In genomic region chr16:71645450-71645849, GRCh38 we compare ENCODE assay signal across 8 cellular contexts. TPM values are rescaled to one million over a fixed set of nuclear protein-coding genes. Genes with fewer than 3 reads are reported as not detected.
DNase-seq lines count a peak whose midpoint lies in the region; ATAC-seq and TF ChIP-seq lines count a peak whose summit lies in the region.

No MANE protein-coding gene starts in this region.

- H3K36me3 ChIP-seq in naive thymus-derived CD4-positive, alpha-beta T cell (ENCODE audit: control insufficient read depth in 2 of 3, insufficient read depth in 3 of 3, low read length in 3 of 3): peaks cover 0 to 23% (median 0%) of the 10 kb centered on the region in 3 experiments
- H3K36me3 ChIP-seq in ascending aorta: peaks cover 35 to 46% of the 10 kb centered on the region in 2 donors

- TF ChIP-seq CTCF in brain (conservative IDR thresholded peaks at IDR 0.05): peak; percentile 42 to 53
- TF ChIP-seq CTCF in ascending aorta (IDR thresholded peaks at IDR 0.05): no peak

- no peaks in the 10 kb centered on the region for H3K27me3 Mint-ChIP-seq in activated CD4-positive, alpha-beta T cell treated with anti-CD3 and anti-CD28 coated beads, Interleukin-2, amount 10 ng/mL, durations not matched to agents 7 days and 5 days
- H3K27me3 Mint-ChIP-seq in brain: no peaks in the 10 kb centered on the region
- H3K27me3 Mint-ChIP-seq in naive thymus-derived CD4-positive, alpha-beta T cell: no peaks in the 10 kb centered on the region

- no peaks in the 10 kb centered on the region for H3K27me3 ChIP-seq in naive thymus-derived CD4-positive, alpha-beta T cell (ENCODE audit: control insufficient read depth in 2 of 2, insufficient read depth in 2 of 2, low read length in 2 of 2)
- H3K27me3 ChIP-seq in ascending aorta: no peaks in the 10 kb centered on the region

- ATAC-seq in naive thymus-derived CD4-positive, alpha-beta T cell: peak; percentile 38
- ATAC-seq in GM19023 (IDR thresholded peaks at IDR 0.05; ENCODE audit: unreplicated experiment): no peak

- H3K9me3 Mint-ChIP-seq in activated CD4-positive, alpha-beta T cell treated with anti-CD3 and anti-CD28 coated beads, Interleukin-2, amount 10 ng/mL, durations not matched to agents 7 days and 5 days: no peaks in the 10 kb centered on the region
- H3K9me3 Mint-ChIP-seq in brain: no peaks in the 10 kb centered on the region
- no peaks in the 10 kb centered on the region for H3K9me3 Mint-ChIP-seq in naive thymus-derived CD4-positive, alpha-beta T cell

- intact Hi-C loops in naive thymus-derived CD4-positive, alpha-beta T cell (cut with micrococcal nuclease): loop anchor here in 1 of 2 donors (1.0 kb wide), 1 partner anchor 80 kb away; no protein-coding TSS in a partner anchor
- intact Hi-C loops in ascending aorta (cut with DNase I): no loop called here

- no peaks in the 10 kb centered on the region for H3K9me3 ChIP-seq in naive thymus-derived CD4-positive, alpha-beta T cell (ENCODE audit: control insufficient read depth in 2 of 3, low read length in 3 of 3)
- H3K9me3 ChIP-seq in ascending aorta: no peaks in the 10 kb centered on the region

- CTCF ChIA-PET in activated CD4-positive, alpha-beta T cell treated with anti-CD3 and anti-CD28 coated beads, Interleukin-2, amount 10 ng/mL, durations not matched to agents 7 days and 5 days (lab: Charles Lee): no interaction called here
- CTCF ChIA-PET in naive thymus-derived CD4-positive, alpha-beta T cell (lab: Charles Lee): interaction anchor here (0.6 kb wide), 1 partner anchor 1241 kb away, joined by 3 read pairs; no protein-coding TSS in a partner anchor

- DNase-seq in activated CD4-positive, alpha-beta T cell treated with anti-CD3 and anti-CD28 coated beads for 48 hours: peak; percentile 15
- DNase-seq in activated CD4-positive, alpha-beta T cell treated with anti-CD3 and anti-CD28 coated beads, Interleukin-2, amount 10 ng/mL, durations not matched to agents 7 days and 5 days: no peak
- DNase-seq in NAMALWA (ENCODE audit: low spot score) (peak; percentile 55), ascending aorta (ENCODE audit: low spot score in 2 of 2) (no peak), NCI-H1417 treated with DMSO at 0.1 percent for 48 hours (lab: John Stamatoyannopoulos, UW) (no peak)
- no peak for DNase-seq in naive thymus-derived CD4-positive, alpha-beta T cell

- H3K27ac ChIP-seq in naive thymus-derived CD4-positive, alpha-beta T cell (ENCODE audit: low read depth, low read length): no peak overlapping the region
- H3K27ac ChIP-seq in ascending aorta: no peak overlapping the region

- H3K4me3 ChIP-seq in naive thymus-derived CD4-positive, alpha-beta T cell (ENCODE audit: low read length): no peak overlapping the region
- H3K4me3 ChIP-seq in ascending aorta: no peak overlapping the region

- H3K4me3 Mint-ChIP-seq in activated CD4-positive, alpha-beta T cell treated with anti-CD3 and anti-CD28 coated beads, Interleukin-2, amount 10 ng/mL, durations not matched to agents 7 days and 5 days: no peak overlapping the region
- H3K4me3 Mint-ChIP-seq in brain: no peak overlapping the region
- no peak overlapping the region for H3K4me3 Mint-ChIP-seq in naive thymus-derived CD4-positive, alpha-beta T cell

- POLR2A ChIA-PET in activated CD4-positive, alpha-beta T cell treated with anti-CD3 and anti-CD28 coated beads, Interleukin-2, amount 10 ng/mL, durations not matched to agents 7 days and 5 days (lab: Charles Lee): no interaction called here
- POLR2A ChIA-PET in naive thymus-derived CD4-positive, alpha-beta T cell (lab: Charles Lee): no interaction called here

- H3K4me1 ChIP-seq in naive thymus-derived CD4-positive, alpha-beta T cell (ENCODE audit: control insufficient read depth in 2 of 2, insufficient read depth in 2 of 2, low read length in 2 of 2): no peaks in the 10 kb centered on the region
- no peaks in the 10 kb centered on the region for H3K4me1 ChIP-seq in ascending aorta

- peaks cover 4% of the 10 kb centered on the region for H3K36me3 Mint-ChIP-seq in activated CD4-positive, alpha-beta T cell treated with anti-CD3 and anti-CD28 coated beads, Interleukin-2, amount 10 ng/mL, durations not matched to agents 7 days and 5 days (ENCODE audit: low read depth)
- H3K36me3 Mint-ChIP-seq in brain: peaks cover 32% of the 10 kb centered on the region
- H3K36me3 Mint-ChIP-seq in naive thymus-derived CD4-positive, alpha-beta T cell: peaks cover 2 to 18% (median 5%) of the 10 kb centered on the region in 5 donors

- H3K27ac Mint-ChIP-seq in activated CD4-positive, alpha-beta T cell treated with anti-CD3 and anti-CD28 coated beads, Interleukin-2, amount 10 ng/mL, durations not matched to agents 7 days and 5 days: no peak overlapping the region
- H3K27ac Mint-ChIP-seq in brain: peak overlapping the region in 1 of 5 experiments; percentile 38
- no peak overlapping the region for H3K27ac Mint-ChIP-seq in naive thymus-derived CD4-positive, alpha-beta T cell

- H3K4me1 Mint-ChIP-seq in activated CD4-positive, alpha-beta T cell treated with anti-CD3 and anti-CD28 coated beads, Interleukin-2, amount 10 ng/mL, durations not matched to agents 7 days and 5 days: no peaks in the 10 kb centered on the region
- H3K4me1 Mint-ChIP-seq in brain: no peaks in the 10 kb centered on the region
- H3K4me1 Mint-ChIP-seq in naive thymus-derived CD4-positive, alpha-beta T cell: no peaks in the 10 kb centered on the region

RNA-seq across cellular contexts. Expression of gene MARVELD3, which starts 19.5 kb away (rescaled TPM):
- not detected for total RNA-seq in activated CD4-positive, alpha-beta T cell treated with anti-CD3 and anti-CD28 coated beads, Interleukin-2, amount 10 ng/mL, durations not matched to agents 7 days and 5 days
- 3.4 TPM for polyA plus RNA-seq in brain (ENCODE audit: insufficient read depth, low read depth, low replicate concordance)
- total RNA-seq in naive thymus-derived CD4-positive, alpha-beta T cell: not detected
- polyA plus RNA-seq in naive thymus-derived CD4-positive, alpha-beta T cell: not detected
- total RNA-seq in ascending aorta: not detected

Comparison
In these comparisons a context has a peak if more than half of its experiments do, and no peak if none do; other contexts are left out.
1. DNase-seq: peak in activated CD4-positive, alpha-beta T cell treated with anti-CD3 and anti-CD28 coated beads for 48 hours (single experiment) and NAMALWA (single experiment); none in activated CD4-positive, alpha-beta T cell treated with anti-CD3 and anti-CD28 coated beads, Interleukin-2, amount 10 ng/mL, durations not matched to agents 7 days and 5 days (single experiment), naive thymus-derived CD4-positive, alpha-beta T cell (0 of 9), ascending aorta (0 of 2) and NCI-H1417 treated with DMSO at 0.1 percent for 48 hours (single experiment).
2. CTCF ChIP-seq: peak in brain (2 of 2); none in ascending aorta (0 of 3).